8 cellular contexts compared by ENCODE assay signal in genomic region chr12:55736780-55737580, GRCh38. TPM values are rescaled to one million over a fixed set of nuclear protein-coding genes. Genes with fewer than 3 reads are reported as not detected.
DNase-seq lines count a peak whose midpoint lies in the region; ATAC-seq and TF ChIP-seq lines count a peak whose summit lies in the region.

No MANE protein-coding gene starts in this region.

- H3K36me3 ChIP-seq in esophagus squamous epithelium (no peaks in the 10 kb centered on the region), mucosa of descending colon (ENCODE audit: low read depth) (no peaks in the 10 kb centered on the region), thyroid gland (no peaks in the 10 kb centered on the region)

- H3K4me3 ChIP-seq in esophagus squamous epithelium, result no peak overlapping the region
- no peak overlapping the region for H3K4me3 ChIP-seq in mucosa of descending colon
- no peak overlapping the region for H3K4me3 ChIP-seq in thyroid gland (replicated peaks in 1 of 3)

- DNase-seq in G401 (ENCODE audit: low spot score) (peak; percentile 63), NCI-H526 (lab: John Stamatoyannopoulos, UW) (peak; percentile 82 to 92), esophagus squamous epithelium (lab: John Stamatoyannopoulos, UW) (no peak), mucosa of descending colon (peak; percentile 83 to 92 (median 91)), thyroid gland (peak; percentile 79 to 80)
- DNase-seq in activated CD8-positive, alpha-beta memory T cell treated with anti-CD3 and anti-CD28 coated beads for 24 hours, result peak; percentile 76

- in situ Hi-C loops in G401 (cut with HindIII; ENCODE audit: low sequenced_read_pairs), result no loop called here

- peaks cover 15 to 41% (median 18%) of the 10 kb centered on the region in 3 donors for H3K4me1 ChIP-seq in esophagus squamous epithelium
- peaks cover 10% of the 10 kb centered on the region for H3K4me1 ChIP-seq in mucosa of descending colon (ENCODE audit: low read depth)
- H3K4me1 ChIP-seq in thyroid gland, result peaks cover 5 to 16% of the 10 kb centered on the region in 2 donors

- 30 to 39% methylated on average over 5 of the region's 6 CpGs for WGBS in esophagus squamous epithelium, 2 donors
- 27 to 30% methylated on average over 6 of the region's 6 CpGs for WGBS in thyroid gland, 2 donors

- H3K27ac ChIP-seq in esophagus squamous epithelium (peak overlapping the region in 3 of 4 donors; percentile 78 to 85 (median 84)), thyroid gland (peak overlapping the region in 2 of 3 donors; percentile 69 to 72)

- peak; percentile 42 for ATAC-seq in HG03354 (IDR thresholded peaks at IDR 0.05; ENCODE audit: poor library complexity, severe bottlenecking, unreplicated experiment)
- peak; percentile 91 for ATAC-seq in mucosa of descending colon
- no peak for ATAC-seq in GM19397 (IDR thresholded peaks at IDR 0.05; ENCODE audit: unreplicated experiment)

- no peaks in the 10 kb centered on the region for H3K9me3 ChIP-seq in esophagus squamous epithelium
- no peaks in the 10 kb centered on the region for H3K9me3 ChIP-seq in mucosa of descending colon
- no peaks in the 10 kb centered on the region for H3K9me3 ChIP-seq in thyroid gland

- peak; percentile 56 to 87 (median 80) for TF ChIP-seq CTCF in esophagus squamous epithelium (IDR thresholded peaks at IDR 0.05)
- peak; percentile 88 for TF ChIP-seq CTCF in mucosa of descending colon (IDR thresholded peaks at IDR 0.05)
- TF ChIP-seq CTCF in thyroid gland (IDR thresholded peaks at IDR 0.05), result peak; percentile 39 to 87 (median 72)

- TF ChIP-seq POLR2A in esophagus squamous epithelium (IDR thresholded peaks at IDR 0.05), result no peak
- TF ChIP-seq POLR2A in thyroid gland (IDR thresholded peaks at IDR 0.05), result no peak

- H3K27me3 ChIP-seq in esophagus squamous epithelium (peaks cover 0 to 2% (median 0%) of the 10 kb centered on the region in 4 donors), thyroid gland (no peaks in the 10 kb centered on the region)

- intact Hi-C loops in esophagus squamous epithelium (cut with DNase I) (no loop called here), mucosa of descending colon (cut with DNase I, micrococcal nuclease) (loop anchor here in 1 of 2 donors (10.0 kb wide), 1 partner anchor 198 kb away; the partner anchor contains the start of gene DGKA), thyroid gland (cut with DNase I) (no loop called here)

RNA-seq across cellular contexts. Expression of gene GDF11, which starts 5.9 kb away (rescaled TPM):
- 16.2 and 29.2 TPM in 2 replicates for total RNA-seq in G401 (2014; rRNA removed; shearing (Covaris generic))
- total RNA-seq in esophagus squamous epithelium (1 to 10 TPM in 3 of 4 donors, under 1 TPM in 1; 0.19 to 1.9 (median 1.5) TPM), mucosa of descending colon (10 to 100 TPM in 1 of 3 donors, 1 to 10 TPM in 2; 1.0 to 13.8 (median 2.8) TPM), thyroid gland (1 to 10 TPM; 4.8 to 7.5 (median 6.7) TPM)

RNA-seq across cellular contexts. Expression of gene CD63, which starts 8.2 kb away (rescaled TPM):
- 897 and 1,131 TPM in 2 replicates for total RNA-seq in G401 (2014; rRNA removed; shearing (Covaris generic))
- total RNA-seq in esophagus squamous epithelium (100 to 1,000 TPM; 144 to 349 (median 264) TPM), mucosa of descending colon (1,000 to 10,000 TPM in 2 of 3 donors, 100 to 1,000 TPM in 1; 992 to 1,177 (median 1,016) TPM), thyroid gland (1,000 to 10,000 TPM in 3 of 4 donors, 100 to 1,000 TPM in 1; 683 to 1,145 (median 1,122) TPM)

RNA-seq across cellular contexts. Expression of gene RDH5, which starts 16.8 kb away (rescaled TPM):
- total RNA-seq in G401 (2014; rRNA removed; shearing (Covaris generic)), result 2.5 and 4.3 TPM in 2 replicates
- total RNA-seq in esophagus squamous epithelium (10 to 100 TPM in 1 of 4 donors, 1 to 10 TPM in 3; 1.3 to 13.5 (median 4.1) TPM), mucosa of descending colon (10 to 100 TPM; 21.5 to 48.1 (median 35.8) TPM), thyroid gland (1 to 10 TPM in 3 of 4 donors, under 1 TPM in 1; 0.94 to 9.7 (median 6.8) TPM)

RNA-seq across cellular contexts. Expression of gene BLOC1S1, which starts 21.1 kb away (rescaled TPM):
- 60.2 and 73.7 TPM in 2 replicates for total RNA-seq in G401 (2014; rRNA removed; shearing (Covaris generic))
- total RNA-seq in esophagus squamous epithelium (100 to 1,000 TPM; 117 to 211 (median 178) TPM), mucosa of descending colon (100 to 1,000 TPM; 201 to 285 (median 241) TPM), thyroid gland (100 to 1,000 TPM; 117 to 440 (median 246) TPM)

RNA-seq across cellular contexts. Expression of gene ITGA7, which starts 29.3 kb away (rescaled TPM):
- total RNA-seq in G401 (2014; rRNA removed; shearing (Covaris generic)), result 0.58 and 3.0 TPM in 2 replicates
- total RNA-seq in esophagus squamous epithelium, result 10 to 100 TPM in 2 of 4 donors, 1 to 10 TPM in 2; 1.1 to 26.3 (median 10.5) TPM
- total RNA-seq in mucosa of descending colon, result 100 to 1,000 TPM in 1 of 3 donors, 10 to 100 TPM in 2; 16.5 to 449 (median 46.0) TPM
- 10 to 100 TPM in 2 of 4 donors, 1 to 10 TPM in 2; 7.9 to 16.9 (median 9.8) TPM for total RNA-seq in thyroid gland
